ENCODE assay signal across 1 cellular context in genomic region chr18:56648307-56648706, GRCh38.
TF ChIP-seq lines count a peak whose summit lies in the region.

No MANE protein-coding gene starts in this region.

TF ChIP-seq in K562, 482 proteins besides CTCF, POLR2A, EP300 and RAD21:
- TF ChIP-seq NCOA4 (IDR thresholded peaks at IDR 0.05; ENCODE audit: partially characterized antibody) (no peak), NCOA6 (IDR thresholded peaks at IDR 0.05) (no peak), HDAC6 (IDR thresholded peaks at IDR 0.05; ENCODE audit: low read depth, low read length) (no peak), ZNF436 (CRISPR knock-in tag; IDR thresholded peaks at IDR 0.05) (no peak), THRB (CRISPR knock-in tag; conservative IDR thresholded peaks at IDR 0.05) (no peak), TOE1 (IDR thresholded peaks at IDR 0.05; ENCODE audit: borderline replicate concordance) (no peak), TOE1 (CRISPR knock-in tag; IDR thresholded peaks at IDR 0.05; ENCODE audit: borderline replicate concordance, low read depth) (no peak), ZFP1 (CRISPR knock-in tag; IDR thresholded peaks at IDR 0.05) (no peak)
- TF ChIP-seq, protein P1, sequence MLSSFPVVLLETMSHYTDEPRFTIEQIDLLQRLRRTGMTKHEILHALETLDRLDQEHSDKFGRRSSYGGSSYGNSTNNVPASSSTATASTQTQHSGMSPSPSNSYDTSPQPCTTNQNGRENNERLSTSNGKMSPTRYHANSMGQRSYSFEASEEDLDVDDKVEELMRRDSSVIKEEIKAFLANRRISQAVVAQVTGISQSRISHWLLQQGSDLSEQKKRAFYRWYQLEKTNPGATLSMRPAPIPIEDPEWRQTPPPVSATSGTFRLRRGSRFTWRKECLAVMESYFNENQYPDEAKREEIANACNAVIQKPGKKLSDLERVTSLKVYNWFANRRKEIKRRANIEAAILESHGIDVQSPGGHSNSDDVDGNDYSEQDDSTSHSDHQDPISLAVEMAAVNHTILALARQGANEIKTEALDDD (IDR thresholded peaks at IDR 0.05) = peak; percentile 88
